26 cellular contexts compared by ENCODE assay signal in the genomic region with DNA sequence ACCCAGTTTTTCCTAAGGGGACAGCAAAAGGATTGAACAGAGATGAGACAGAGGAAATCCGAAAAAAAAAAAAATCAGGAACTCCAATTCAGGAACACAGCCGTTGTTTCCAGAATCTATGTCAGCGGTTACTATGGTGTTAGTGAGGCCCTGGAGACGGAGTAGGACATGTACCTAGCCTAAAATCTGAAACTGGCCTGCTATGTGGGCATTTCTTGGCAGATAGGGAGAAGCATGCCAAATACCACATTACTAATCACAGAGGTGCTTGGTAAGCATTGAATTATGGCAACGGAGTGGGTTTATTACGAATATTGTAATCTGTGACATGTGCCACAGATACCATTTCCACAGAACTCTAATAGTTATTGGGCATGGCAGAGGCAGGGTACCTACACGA.
"Had no signal": no experiment of that assay in that cellular context is flagged by ENCODE, and none has a peak within 500 bp of the region (broad histone marks: within the 10 kb centered on the region; RNA-seq: fewer than 3 reads in every experiment).

No MANE protein-coding gene starts in this region.

- ATAC-seq: activated naive CD8-positive, alpha-beta T cell treated with anti-CD3 and anti-CD28 coated beads, Interleukin-2, amount 50 U/mL, for 24 hours; activated T-cell treated with anti-CD3 and anti-CD28 coated beads, Interleukin-2, amount 50 U/mL, for 4 hours; esophagus mucosa; gastroesophageal sphincter; left lung; mucosa of descending colon; right lobe of liver; stimulated activated effector memory CD8-positive, alpha-beta T cell treated with anti-CD3 and anti-CD28 coated beads, Interleukin-12 subunit alpha, Interleukin-12 subunit beta, amount 100 ng/mL, for 72 hours had no signal

- H3K27ac ChIP-seq: breast epithelium, gastroesophageal sphincter, heart right ventricle, left lung, neural progenitor cell, ovary, psoas muscle, right lobe of liver, stomach, testis had no signal

- H3K27ac Mint-ChIP-seq: activated naive CD4-positive, alpha-beta T cell treated with anti-CD3 and anti-CD28 coated beads, Interleukin-2, amount 10 ng/mL, durations not matched to agents 7 days and 5 days; activated naive CD8-positive, alpha-beta T cell treated with anti-CD3 and anti-CD28 coated beads, Interleukin-2, amount 50 U/mL, for 24 hours; naive B cell; neural progenitor cell; stimulated activated effector memory CD8-positive, alpha-beta T cell treated with anti-CD3 and anti-CD28 coated beads, Interleukin-12 subunit alpha, Interleukin-12 subunit beta, amount 100 ng/mL, for 72 hours; type B pancreatic cell had no signal

- H3K9ac ChIP-seq: neural progenitor cell had no signal

- H3K36me3 Mint-ChIP-seq: activated naive CD4-positive, alpha-beta T cell treated with anti-CD3 and anti-CD28 coated beads, Interleukin-2, amount 10 ng/mL, durations not matched to agents 7 days and 5 days; naive B cell; neural progenitor cell; stimulated activated effector memory CD8-positive, alpha-beta T cell treated with anti-CD3 and anti-CD28 coated beads, Interleukin-12 subunit alpha, Interleukin-12 subunit beta, amount 100 ng/mL, for 72 hours; type B pancreatic cell had no signal

- H3K36me3 ChIP-seq: breast epithelium, gastroesophageal sphincter, heart right ventricle, left lung, neural progenitor cell, ovary, right lobe of liver, stomach had no signal

- H3K9me3 Mint-ChIP-seq: type B pancreatic cell had no signal

- H3K9me3 ChIP-seq: breast epithelium, mucosa of descending colon, ovary, psoas muscle, right lobe of liver, testis had no signal

- H3K4me1 ChIP-seq: breast epithelium, gastroesophageal sphincter, left lung, neural progenitor cell, psoas muscle, right lobe of liver, stomach, testis had no signal

- H3K27me3 Mint-ChIP-seq: activated naive CD4-positive, alpha-beta T cell treated with anti-CD3 and anti-CD28 coated beads, Interleukin-2, amount 10 ng/mL, durations not matched to agents 7 days and 5 days; activated naive CD8-positive, alpha-beta T cell treated with anti-CD3 and anti-CD28 coated beads, Interleukin-2, amount 50 U/mL, for 24 hours; naive B cell; type B pancreatic cell had no signal

- H3K4me3 ChIP-seq: breast epithelium, gastroesophageal sphincter, heart right ventricle, left lung, mucosa of descending colon, neural progenitor cell, ovary, psoas muscle, right lobe of liver, stomach, testis had no signal

- H3K27me3 ChIP-seq: breast epithelium, gastroesophageal sphincter, heart right ventricle, left lung, neural progenitor cell, ovary, right lobe of liver, stomach, testis had no signal

- H3K4me1 Mint-ChIP-seq: activated naive CD4-positive, alpha-beta T cell treated with anti-CD3 and anti-CD28 coated beads, Interleukin-2, amount 10 ng/mL, durations not matched to agents 7 days and 5 days; activated naive CD8-positive, alpha-beta T cell treated with anti-CD3 and anti-CD28 coated beads, Interleukin-2, amount 50 U/mL, for 24 hours; naive B cell; neural progenitor cell; stimulated activated effector memory CD8-positive, alpha-beta T cell treated with anti-CD3 and anti-CD28 coated beads, Interleukin-12 subunit alpha, Interleukin-12 subunit beta, amount 100 ng/mL, for 72 hours had no signal

- DNase-seq: activated CD4-positive, alpha-beta T cell treated with anti-CD3 and anti-CD28 coated beads, Interleukin-2, amount 50 U/mL, for 1 hour; activated CD8-positive, alpha-beta memory T cell treated with anti-CD3 and anti-CD28 coated beads, Interleukin-2, amount 50 U/mL, for 4 hours; activated naive CD4-positive, alpha-beta T cell treated with anti-CD3 and anti-CD28 coated beads, Interleukin-2, amount 10 ng/mL, durations not matched to agents 7 days and 5 days; activated naive CD8-positive, alpha-beta T cell treated with anti-CD3 and anti-CD28 coated beads, Interleukin-2, amount 50 U/mL, for 24 hours; activated T-cell treated with anti-CD3 and anti-CD28 coated beads, Interleukin-2, amount 50 U/mL, for 4 hours; aorta; cerebellar nuclear complex; cortex of kidney; heart right ventricle; left lung; mucosa of descending colon; naive B cell; ovary; psoas muscle; right lobe of liver; small intestine; stimulated activated CD4-positive, alpha-beta T cell treated with anti-CD3 and anti-CD28 coated beads, Interleukin-4, amount 100 ng/mL, for 24 hours; stomach; T1000; testis had no signal

- H3K4me3 Mint-ChIP-seq: activated naive CD4-positive, alpha-beta T cell treated with anti-CD3 and anti-CD28 coated beads, Interleukin-2, amount 10 ng/mL, durations not matched to agents 7 days and 5 days; activated naive CD8-positive, alpha-beta T cell treated with anti-CD3 and anti-CD28 coated beads, Interleukin-2, amount 50 U/mL, for 24 hours; activated T-cell treated with anti-CD3 and anti-CD28 coated beads, Interleukin-2, amount 50 U/mL, for 4 hours; naive B cell; neural progenitor cell; stimulated activated effector memory CD8-positive, alpha-beta T cell treated with anti-CD3 and anti-CD28 coated beads, Interleukin-12 subunit alpha, Interleukin-12 subunit beta, amount 100 ng/mL, for 72 hours; type B pancreatic cell had no signal
